In the genomic region with DNA sequence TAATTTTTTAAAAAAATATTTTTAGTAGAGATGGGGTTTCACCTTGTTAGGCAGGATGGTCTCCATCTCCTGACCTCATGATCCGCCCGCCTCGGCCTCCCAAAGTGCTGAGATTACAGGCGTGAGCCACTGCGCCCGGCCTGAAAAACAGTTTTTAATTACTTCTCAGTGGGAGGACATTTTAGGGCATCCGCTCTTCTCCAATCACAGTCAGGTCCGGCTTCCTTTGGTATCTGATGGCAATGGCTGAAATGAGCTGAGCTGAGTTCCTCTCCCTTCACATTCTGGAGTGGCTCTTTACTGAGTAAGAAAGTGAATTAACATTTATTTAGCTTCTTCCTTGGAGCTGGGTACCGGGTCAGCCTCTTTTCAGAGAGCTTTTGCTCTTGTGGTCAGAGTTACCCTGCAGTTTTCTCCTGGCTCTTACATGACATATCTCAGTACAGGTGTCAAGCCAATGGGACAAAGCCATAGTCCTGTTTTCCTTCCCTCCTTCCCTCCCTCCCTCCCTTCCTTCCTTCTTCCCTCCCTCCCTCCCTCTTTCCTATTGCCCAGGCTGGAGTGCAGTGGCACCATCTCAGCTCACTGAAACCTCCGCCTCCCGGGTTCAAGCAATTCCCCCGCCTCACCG, we compare ENCODE assay signal across 1 cellular context.
A peak's percentile ranks its signal among the peaks of the same experiment; 100 is the strongest.
TF ChIP-seq lines count a peak whose summit lies in the region.

No MANE protein-coding gene starts in this region.

TF ChIP-seq in HepG2, 621 proteins besides CTCF, POLR2A, EP300 and RAD21:
- TF ChIP-seq FIP1L1 (IDR thresholded peaks at IDR 0.05; ENCODE audit: borderline replicate concordance, insufficient read depth, low read depth, low read length) (no peak), HNRNPK (IDR thresholded peaks at IDR 0.05; ENCODE audit: low read depth, low read length, poor library complexity, severe bottlenecking) (peak; percentile 51), PCBP2 (optimal IDR thresholded peaks at IDR 0.05; ENCODE audit: low read depth, low read length, poor library complexity, severe bottlenecking) (peak; percentile 83)
TF ChIP-seq in HepG2: peak in this region for 2.
